1 cellular context compared by ENCODE assay signal in genomic region chr10:122499012-122499411, GRCh38.
TF ChIP-seq lines count a peak whose summit lies in the region.

No MANE protein-coding gene starts in this region.

TF ChIP-seq in IMR-90, 13 proteins besides CTCF, POLR2A, EP300 and RAD21 (continued from another document):
- no peak for TF ChIP-seq USF2 (IDR thresholded peaks at IDR 0.05; ENCODE audit: low read depth, low read length)
- no peak for TF ChIP-seq MAZ (IDR thresholded peaks at IDR 0.05; ENCODE audit: borderline replicate concordance, low read depth, low read length)
- TF ChIP-seq MXI1 (IDR thresholded peaks at IDR 0.05; ENCODE audit: borderline replicate concordance, low read depth, low read length), result no peak
